8 cellular contexts compared by ENCODE assay signal in genomic region chr22:22884010-22884887, GRCh38. TPM values are rescaled to one million over a fixed set of nuclear protein-coding genes. Genes with fewer than 3 reads are reported as not detected.
DNase-seq lines count a peak whose midpoint lies in the region; ATAC-seq, FAIRE-seq and TF ChIP-seq lines count a peak whose summit lies in the region.

No MANE protein-coding gene starts in this region.

- ATAC-seq in HepG2: peak; percentile 87
- no peak for ATAC-seq in GM18868 (IDR thresholded peaks at IDR 0.05; ENCODE audit: unreplicated experiment)

- no peaks in the 10 kb centered on the region for H3K36me3 ChIP-seq in CD8-positive, alpha-beta memory T cell (ENCODE audit: insufficient read depth, low read length)
- H3K36me3 ChIP-seq in HAP-1 (replicated peaks) (no peaks in the 10 kb centered on the region), HepG2 (replicated peaks in 1 of 2; ENCODE audit: control insufficient read depth in 1 of 2, insufficient read depth in 2 of 2, low read length in 2 of 2) (no peaks in the 10 kb centered on the region)

- no peaks in the 10 kb centered on the region for H4K20me1 ChIP-seq in HepG2 (ENCODE audit: insufficient read depth, low read length)

- H3K36me3 Mint-ChIP-seq in CD8-positive, alpha-beta memory T cell: no peaks in the 10 kb centered on the region

- H3K4me3 ChIP-seq in CD8-positive, alpha-beta memory T cell (ENCODE audit: low read length): no peak overlapping the region
- no peak overlapping the region for H3K4me3 ChIP-seq in HAP-1
- no peak overlapping the region for H3K4me3 ChIP-seq in choroid plexus epithelial cell (ENCODE audit: low read depth, low read length)
- no peak overlapping the region for H3K4me3 ChIP-seq in HepG2 (replicated peaks in 1 of 3; ENCODE audit: insufficient read depth in 1 of 3, low read depth in 2 of 3, low read length in 3 of 3)

- H3K79me2 ChIP-seq in HepG2 (ENCODE audit: insufficient read depth, low read length): no peaks in the 10 kb centered on the region

- TF ChIP-seq RAD21 in HepG2 (CRISPR knock-in tag; IDR thresholded peaks at IDR 0.05): peak; percentile 69

- no peak for FAIRE-seq in HepG2 (lab: Jason Lieb, UNC)

- TF ChIP-seq EP300 in HepG2 (IDR thresholded peaks at IDR 0.05; ENCODE audit: low read depth in 2 of 2, low read length in 2 of 2) (no peak), HepG2 (CRISPR knock-in tag; IDR thresholded peaks at IDR 0.05; ENCODE audit: borderline replicate concordance) (no peak)

- TF ChIP-seq CTCF in choroid plexus epithelial cell (conservative IDR thresholded peaks at IDR 0.05; ENCODE audit: low read depth, low read length) (peak; percentile 93), HepG2 (CRISPR knock-in tag; IDR thresholded peaks at IDR 0.05) (peak; percentile 77)

- H3K4me2 ChIP-seq in HepG2 (ENCODE audit: low read depth, low read length): no peak overlapping the region

- H2AFZ ChIP-seq in HepG2 (ENCODE audit: low read length): no peak overlapping the region

- no peak overlapping the region for H3K27ac ChIP-seq in CD8-positive, alpha-beta memory T cell (ENCODE audit: low read depth, low read length)
- no peak overlapping the region for H3K27ac ChIP-seq in HepG2 (ENCODE audit: extremely low read length, insufficient read depth, low read length)

- H3K27me3 ChIP-seq in CD8-positive, alpha-beta memory T cell (ENCODE audit: insufficient read depth, low read length, poor library complexity, severe bottlenecking): no peaks in the 10 kb centered on the region
- H3K27me3 ChIP-seq in HAP-1 (ENCODE audit: low read depth): peaks cover 5% of the 10 kb centered on the region; the same call in 1 of the 2 replicates
- peaks cover 2 to 25% of the 10 kb centered on the region in 2 experiments; a peak in 4 of 5 replicates for H3K27me3 ChIP-seq in HepG2 (ENCODE audit: control insufficient read depth in 1 of 2, insufficient read depth in 2 of 2, low read length in 2 of 2)

- intact Hi-C loops in HepG2 (cut with micrococcal nuclease; ENCODE audit: unreplicated experiment): loop anchor here (1.0 to 2.0 kb wide), 2 partner anchors 36 to 73 kb away; no protein-coding TSS in a partner anchor

- H3K27ac Mint-ChIP-seq in CD8-positive, alpha-beta memory T cell: peak overlapping the region in 4 of 8 donors; percentile 4 to 77 (median 40)

- H3K9ac ChIP-seq in HepG2 (ENCODE audit: insufficient read depth, low read depth, low read length): no peak overlapping the region

- CTCF ChIA-PET in CD8-positive, alpha-beta memory T cell (lab: Charles Lee): interaction anchor here (0.6 to 10.8 kb wide), 46 partner anchors 10 to 449 kb away, joined by 3 to 247 read pairs (median 5); no protein-coding TSS in a partner anchor
- CTCF ChIA-PET in HepG2 (lab: Yijun Ruan, JAX; ENCODE audit: low intra/inter-chr PET ratio, low total read pairs): interaction anchor here (1.2 to 1.5 kb wide), 3 partner anchors 28 to 114 kb away, joined by 3 to 12 read pairs (median 5); no protein-coding TSS in a partner anchor

- peak; percentile 44 to 81 (median 70) for DNase-seq in CD8-positive, alpha-beta memory T cell
- DNase-seq in HAP-1 (ENCODE audit: low spot score in 2 of 2) (peak; percentile 58 to 75), NCI-H345 (lab: John Stamatoyannopoulos, UW) (peak; percentile 33), choroid plexus epithelial cell (ENCODE audit: low read depth) (peak; percentile 82), HepG2 (ENCODE audit: low spot score) (peak; percentile 42)
- DNase-seq in activated CD4-positive, CD25-positive, alpha-beta regulatory T cell treated with anti-CD3 and anti-CD28 coated beads, Interleukin-2, amount 50 U/mL, for 72 hours: peak; percentile 57
- DNase-seq in stimulated activated CD8-positive, alpha-beta memory T cell treated with anti-CD3 and anti-CD28 coated beads, Interleukin-15, amount 100 ng/mL, for 1 hour (ENCODE audit: low read depth): peak; percentile 36

- H3K4me3 Mint-ChIP-seq in CD8-positive, alpha-beta memory T cell: no peak overlapping the region

- H3K4me1 Mint-ChIP-seq in CD8-positive, alpha-beta memory T cell: peaks cover 8 to 14% (median 13%) of the 10 kb centered on the region in 3 donors

- no peaks in the 10 kb centered on the region for H3K9me3 Mint-ChIP-seq in CD8-positive, alpha-beta memory T cell

- in situ Hi-C loops in HAP-1 (cut with MboI; ENCODE audit: low sequenced_read_pairs): loop anchor here (10.0 kb wide), 1 partner anchor 289 kb away; no protein-coding TSS in a partner anchor
- in situ Hi-C loops in HepG2 (cut with HindIII; ENCODE audit: extremely low pct_ligation_motif_present, low pct_unique_long_range_greater_than_20kb): loop anchor here (5.0 to 10.0 kb wide), 2 partner anchors 37 to 129 kb away; no protein-coding TSS in a partner anchor

- peaks cover 2 to 6% of the 10 kb centered on the region in 2 donors for H3K27me3 Mint-ChIP-seq in CD8-positive, alpha-beta memory T cell

- no peak for TF ChIP-seq POLR2A in HepG2 (IDR thresholded peaks at IDR 0.05; ENCODE audit: insufficient read depth in 1 of 2, low read depth in 2 of 2, low read length in 2 of 2)

- 0% methylated on average over 2 of the region's 3 CpGs for WGBS in HepG2 (ENCODE audit: low lambda C conversion rate)

- no peaks in the 10 kb centered on the region for H3K9me3 ChIP-seq in CD8-positive, alpha-beta memory T cell (ENCODE audit: low read length)
- H3K9me3 ChIP-seq in HAP-1: no peaks in the 10 kb centered on the region
- no peaks in the 10 kb centered on the region for H3K9me3 ChIP-seq in HepG2 (ENCODE audit: low read length)

- BruUV-seq in HepG2 (replicated peaks; lab: Mats Ljungman, UMichigan): no TSS peak

- POLR2A ChIA-PET in CD8-positive, alpha-beta memory T cell (lab: Charles Lee): interaction anchor here (1.0 to 1.4 kb wide), 3 partner anchors 96 to 131 kb away, joined by 3 to 7 read pairs (median 4); no protein-coding TSS in a partner anchor
- POLR2A ChIA-PET in HepG2 (lab: Yijun Ruan, JAX): no interaction called here

- no peaks in the 10 kb centered on the region for H3K4me1 ChIP-seq in CD8-positive, alpha-beta memory T cell (ENCODE audit: insufficient read depth, low read length)
- H3K4me1 ChIP-seq in HAP-1 (no peaks in the 10 kb centered on the region), HepG2 (ENCODE audit: insufficient read depth, low read length) (no peaks in the 10 kb centered on the region)

TF ChIP-seq in HepG2, 621 proteins besides CTCF, POLR2A, EP300 and RAD21 (continues in another document):
- no peak for TF ChIP-seq EHMT2 (IDR thresholded peaks at IDR 0.05; ENCODE audit: borderline replicate concordance, low read depth, low read length)
- no peak for TF ChIP-seq MZF1 (CRISPR knock-in tag; IDR thresholded peaks at IDR 0.05; ENCODE audit: borderline replicate concordance)
- TF ChIP-seq STAG1 (CRISPR knock-in tag; IDR thresholded peaks at IDR 0.05): peak; percentile 76
- TF ChIP-seq HMG20B (CRISPR knock-in tag; conservative IDR thresholded peaks at IDR 0.05): no peak
- TF ChIP-seq NFE2L2 (IDR thresholded peaks at IDR 0.05; ENCODE audit: low read length): no peak
- TF ChIP-seq, protein P1, sequence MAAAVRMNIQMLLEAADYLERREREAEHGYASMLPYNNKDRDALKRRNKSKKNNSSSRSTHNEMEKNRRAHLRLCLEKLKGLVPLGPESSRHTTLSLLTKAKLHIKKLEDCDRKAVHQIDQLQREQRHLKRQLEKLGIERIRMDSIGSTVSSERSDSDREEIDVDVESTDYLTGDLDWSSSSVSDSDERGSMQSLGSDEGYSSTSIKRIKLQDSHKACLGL (CRISPR knock-in tag; IDR thresholded peaks at IDR 0.05): no peak
- TF ChIP-seq ZNF274 (CRISPR knock-in tag; IDR thresholded peaks at IDR 0.05): no peak
- no peak for TF ChIP-seq HIVEP1 (CRISPR knock-in tag; IDR thresholded peaks at IDR 0.05)
- no peak for TF ChIP-seq FOXA3 (CRISPR knock-in tag; IDR thresholded peaks at IDR 0.05)
- no peak for TF ChIP-seq KMT2A (CRISPR knock-in tag; IDR thresholded peaks at IDR 0.05)
- TF ChIP-seq ZNF20 (CRISPR knock-in tag; IDR thresholded peaks at IDR 0.05): no peak

RNA-seq across cellular contexts. Expression of gene IGLL5, which starts 3.4 kb away (rescaled TPM):
- total RNA-seq in CD8-positive, alpha-beta memory T cell: not detected
- not detected for polyA plus RNA-seq in CD8-positive, alpha-beta memory T cell
- not detected in 2 replicates for total RNA-seq in HepG2 (2016; rRNA removed; fragmentation: Illumina TruSeq; extraction: Trizol)
- not detected in 2 replicates for total RNA-seq in HepG2 (2016; cell fraction: cytosol; rRNA removed; fragmentation: Illumina TruSeq; extraction: Trizol; ENCODE audit: low read depth)
- not detected in 2 replicates for total RNA-seq in HepG2 (2016; cell fraction: insoluble cytoplasmic fraction; rRNA removed; fragmentation: Illumina TruSeq; extraction: Trizol)
- not detected in 2 replicates for total RNA-seq in HepG2 (2016; cell fraction: membrane; rRNA removed; fragmentation: Illumina TruSeq; extraction: Trizol)
- total RNA-seq in HepG2 (2016; cell fraction: nucleus; rRNA removed; fragmentation: Illumina TruSeq; extraction: Trizol): not detected in 2 replicates
- not detected in 2 replicates for polyA plus RNA-seq in HepG2 (2011; rRNA removed)
- not detected in 2 replicates for polyA plus RNA-seq in HepG2 (2011; cell fraction: cytosol; rRNA removed)
- polyA plus RNA-seq in HepG2 (2011; cell fraction: nucleus; rRNA removed): not detected in 2 replicates
- not detected in 2 replicates for polyA plus RNA-seq in HepG2 (2012)
- polyA plus RNA-seq in HepG2 (2016; cell fraction: cytosol; fragmentation: Illumina TruSeq; extraction: Trizol; ENCODE audit: low read depth): not detected in 2 replicates
- not detected in 2 replicates for polyA plus RNA-seq in HepG2 (2016; cell fraction: insoluble cytoplasmic fraction; fragmentation: Illumina TruSeq; extraction: Trizol; ENCODE audit: low read depth)
- polyA plus RNA-seq in HepG2 (2016; cell fraction: membrane; fragmentation: Illumina TruSeq; extraction: Trizol; ENCODE audit: low read depth): not detected in 2 replicates
- polyA plus RNA-seq in HepG2 (2016; cell fraction: nucleus; fragmentation: Illumina TruSeq; extraction: Trizol; ENCODE audit: insufficient read depth, low read depth): not detected in 2 replicates
- not detected in 2 replicates for polyA minus RNA-seq in HepG2 (2011; rRNA and poly(A)+ RNA removed; ENCODE audit: low replicate concordance)
- not detected in 2 replicates for polyA minus RNA-seq in HepG2 (2011; cell fraction: cytosol; rRNA and poly(A)+ RNA removed)
- polyA minus RNA-seq in HepG2 (2011; cell fraction: nucleus; rRNA and poly(A)+ RNA removed): not detected in 2 replicates
